11 cellular contexts compared by ENCODE assay signal in the genomic region with DNA sequence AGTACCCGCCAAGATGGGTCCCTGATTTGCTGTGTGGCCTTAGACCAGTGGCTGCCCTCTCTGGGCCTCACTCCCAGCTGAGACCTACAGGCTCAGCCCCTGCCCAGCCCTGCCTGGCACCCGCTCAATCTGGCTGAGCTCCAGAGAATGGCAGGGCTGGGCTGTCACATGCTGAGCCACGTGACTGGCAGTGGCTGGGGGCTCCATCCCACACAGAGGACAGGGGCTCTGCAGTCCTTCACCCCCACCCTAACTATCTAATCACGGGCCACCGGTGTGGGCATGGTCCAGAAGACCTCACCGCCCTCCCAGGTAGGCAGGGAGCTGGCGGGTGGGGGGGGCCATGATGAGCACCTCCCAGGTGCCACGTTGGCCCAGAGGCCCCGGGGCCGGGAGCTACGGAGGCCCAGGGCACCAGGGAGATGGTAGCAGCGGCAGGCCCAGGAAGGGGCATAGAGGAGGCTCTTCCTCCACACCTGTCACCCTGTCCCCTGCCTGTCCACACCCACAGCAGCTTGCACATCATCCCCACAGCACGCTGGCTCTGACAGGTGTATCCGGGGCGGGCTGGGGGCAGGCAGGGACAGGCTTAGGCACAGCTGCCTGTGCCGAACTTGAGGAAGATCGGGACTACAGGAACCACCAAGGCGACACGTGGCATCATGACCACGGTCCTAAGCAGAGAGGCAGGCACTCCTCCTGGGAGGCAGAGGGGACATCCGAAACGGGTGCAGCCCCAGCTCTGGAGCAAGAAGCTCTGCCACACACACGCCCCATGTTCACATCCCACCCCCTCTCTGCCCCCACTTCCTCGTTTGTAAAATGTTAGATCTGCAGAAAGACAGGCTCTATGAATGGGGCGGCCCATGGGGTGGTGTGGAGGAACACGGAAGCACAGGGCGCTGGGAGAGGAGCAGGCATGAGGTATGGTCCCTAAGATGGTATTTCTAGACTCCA. TPM values are rescaled to one million over a fixed set of nuclear protein-coding genes. Genes with fewer than 3 reads are reported as not detected.
DNase-seq lines count a peak whose midpoint lies in the region; TF ChIP-seq lines count a peak whose summit lies in the region.
"Had no signal": no experiment of that assay in that cellular context is flagged by ENCODE, and none has a peak within 500 bp of the region (broad histone marks: within the 10 kb centered on the region; RNA-seq: fewer than 3 reads in every experiment).

No MANE protein-coding gene starts in this region.

- H3K36me3 ChIP-seq in GM23248 (ENCODE audit: low read depth), result no peaks in the 10 kb centered on the region
- peaks cover 2% of the 10 kb centered on the region for H3K36me3 ChIP-seq in skeletal muscle satellite cell (ENCODE audit: insufficient read depth, low read length)
- no peaks in the 10 kb centered on the region for H3K36me3 ChIP-seq in prostate gland
- H3K36me3 ChIP-seq in ascending aorta, result no peaks in the 10 kb centered on the region
- H3K36me3 ChIP-seq: ovary, uterus had no signal

- in situ Hi-C loops in GM23248 (cut with MboI), result no loop called here

- no peak overlapping the region for H3K9ac ChIP-seq in GM23248
- H3K9ac ChIP-seq in skeletal muscle satellite cell (ENCODE audit: low read depth, low read length), result peak overlapping the region; percentile 96

- H3K4me2 ChIP-seq in GM23248 (ENCODE audit: unreplicated experiment) (no peak overlapping the region), skeletal muscle satellite cell (ENCODE audit: low read length) (no peak overlapping the region)

- no peaks in the 10 kb centered on the region for H3K9me2 ChIP-seq in GM23248 (ENCODE audit: insufficient read depth)

- H2AFZ ChIP-seq in GM23248, result no peak overlapping the region

- H3K9me3 ChIP-seq in GM23248 (ENCODE audit: low read depth), result no peaks in the 10 kb centered on the region
- no peaks in the 10 kb centered on the region for H3K9me3 ChIP-seq in skeletal muscle satellite cell (replicated peaks; ENCODE audit: low read length)
- no peaks in the 10 kb centered on the region for H3K9me3 ChIP-seq in prostate gland
- no peaks in the 10 kb centered on the region for H3K9me3 ChIP-seq in ascending aorta
- H3K9me3 ChIP-seq: ovary, uterus had no signal

- H4K20me1 ChIP-seq in GM23248 (ENCODE audit: insufficient read depth), result no peaks in the 10 kb centered on the region

- TF ChIP-seq POLR2A in prostate gland (IDR thresholded peaks at IDR 0.05), result no peak

- peaks cover 23% of the 10 kb centered on the region for H3K79me2 ChIP-seq in GM23248 (ENCODE audit: insufficient read depth)

- intact Hi-C loops in prostate gland (cut with DNase I) (no loop called here), ascending aorta (cut with DNase I) (loop anchor here (10.0 kb wide), 1 partner anchor 196 kb away; no protein-coding TSS in a partner anchor)

- DNase-seq in GM23248 (no peak), NCI-H69 (lab: John Stamatoyannopoulos, UW) (peak; percentile 73), epithelial cell of esophagus (ENCODE audit: low read depth) (peak; percentile 43), prostate gland (ENCODE audit: low spot score) (no peak), amniotic stem cell (lab: John Stamatoyannopoulos, UW) (no peak), SW 1271 (lab: John Stamatoyannopoulos, UW) (no peak), ascending aorta (ENCODE audit: low spot score in 2 of 2) (no peak)
- DNase-seq: effector memory CD4-positive, alpha-beta T cell; uterus had no signal

- TF ChIP-seq CTCF in epithelial cell of esophagus (IDR thresholded peaks at IDR 0.05; ENCODE audit: insufficient read depth, low read depth, low read length, missing control alignments), result no peak
- no peak for TF ChIP-seq CTCF in prostate gland (IDR thresholded peaks at IDR 0.05)
- no peak for TF ChIP-seq CTCF in ascending aorta (IDR thresholded peaks at IDR 0.05)

- 84 to 88% methylated on average over 24 to 27 of the region's 27 CpGs for WGBS in GM23248 (ENCODE audit: low coverage in 1 of 2, low lambda C conversion rate in 2 of 2, missing lambda C conversion rate in 2 of 2), 2 experiments
- 29% methylated on average over 18 of the region's 27 CpGs for WGBS in prostate gland

- peaks cover 19% of the 10 kb centered on the region for H3F3A ChIP-seq in GM23248 (ENCODE audit: insufficient read depth)

- H3K4me3 ChIP-seq in GM23248 (no peak overlapping the region), epithelial cell of esophagus (ENCODE audit: low read length) (no peak overlapping the region), skeletal muscle satellite cell (ENCODE audit: low read length) (no peak overlapping the region), prostate gland (no peak overlapping the region), ascending aorta (no peak overlapping the region)
- H3K4me3 ChIP-seq: ovary, uterus had no signal

- no peaks in the 10 kb centered on the region for H3K27me3 ChIP-seq in GM23248 (replicated peaks; ENCODE audit: insufficient read depth)
- H3K27me3 ChIP-seq in skeletal muscle satellite cell (ENCODE audit: control insufficient read depth, insufficient read depth, low read length), result no peaks in the 10 kb centered on the region
- H3K27me3 ChIP-seq in prostate gland (replicated peaks; ENCODE audit: insufficient read depth), result no peaks in the 10 kb centered on the region
- H3K27me3 ChIP-seq in ascending aorta, result no peaks in the 10 kb centered on the region
- H3K27me3 ChIP-seq: ovary, uterus had no signal

- H3K27ac ChIP-seq in GM23248 (peak overlapping the region; percentile 99; the same call in 1 of the 2 replicates), prostate gland (no peak overlapping the region), ascending aorta (peak overlapping the region in 1 of 2 donors; percentile 91)

- H3K4me1 ChIP-seq in GM23248 (ENCODE audit: insufficient read depth) (peaks cover 36% of the 10 kb centered on the region), skeletal muscle satellite cell (ENCODE audit: control insufficient read depth, insufficient read depth, low read length) (peaks cover 51% of the 10 kb centered on the region), prostate gland (replicated peaks) (no peaks in the 10 kb centered on the region), ascending aorta (peaks cover 9 to 24% of the 10 kb centered on the region in 2 donors)
- H3K4me1 ChIP-seq: uterus had no signal

RNA-seq across cellular contexts. Expression of gene ALDH3B1, which starts 1.5 kb away (rescaled TPM):
- 63.9 and 70.7 TPM in 2 replicates for total RNA-seq in GM23248 (2014; rRNA removed; shearing (Covaris generic))
- polyA plus RNA-seq in GM23248 (2016; fragmentation: Nextera tagmentation; extraction: Ambion mirVana), result 42.7 and 43.4 TPM in 2 replicates
- 26.6 and 30.9 TPM in 2 replicates for total RNA-seq in skeletal muscle satellite cell (2012; rRNA removed)
- 1 to 10 TPM; 7.2 to 7.9 TPM for total RNA-seq in prostate gland
- 42.8 TPM for total RNA-seq in ascending aorta

RNA-seq across cellular contexts. Expression of gene UNC93B1, which starts 4.8 kb away (rescaled TPM):
- total RNA-seq in GM23248 (2014; rRNA removed; shearing (Covaris generic)), result 37.7 and 41.1 TPM in 2 replicates
- polyA plus RNA-seq in GM23248 (2016; fragmentation: Nextera tagmentation; extraction: Ambion mirVana), result 20.9 and 24.6 TPM in 2 replicates
- total RNA-seq in skeletal muscle satellite cell (2012; rRNA removed), result 18.5 and 22.5 TPM in 2 replicates
- total RNA-seq in prostate gland (10 to 100 TPM; 31.5 to 41.7 TPM), ascending aorta (74.7 TPM)

RNA-seq across cellular contexts. Expression of gene NDUFS8, which starts 21.8 kb away (rescaled TPM):
- total RNA-seq in GM23248 (2014; rRNA removed; shearing (Covaris generic)), result 114 and 117 TPM in 2 replicates
- 219 and 230 TPM in 2 replicates for polyA plus RNA-seq in GM23248 (2016; fragmentation: Nextera tagmentation; extraction: Ambion mirVana)
- total RNA-seq in skeletal muscle satellite cell (2012; rRNA removed), result 141 and 146 TPM in 2 replicates
- total RNA-seq in prostate gland (100 to 1,000 TPM; 247 to 274 TPM), ascending aorta (316 TPM)

RNA-seq across cellular contexts. Expression of gene TCIRG1, which starts 30.2 kb away (rescaled TPM):
- total RNA-seq in GM23248 (2014; rRNA removed; shearing (Covaris generic)), result 118 and 146 TPM in 2 replicates
- 65.8 and 75.9 TPM in 2 replicates for polyA plus RNA-seq in GM23248 (2016; fragmentation: Nextera tagmentation; extraction: Ambion mirVana)
- 129 and 182 TPM in 2 replicates for total RNA-seq in skeletal muscle satellite cell (2012; rRNA removed)
- total RNA-seq in prostate gland (100 to 1,000 TPM; 114 to 118 TPM), ascending aorta (385 TPM)

Comparison
In these comparisons a context has a peak if more than half of its experiments do, and no peak if none do; other contexts are left out.
1. DNase-seq: peak in NCI-H69 (single experiment) and epithelial cell of esophagus (single experiment); none in GM23248 (single experiment), prostate gland (single experiment), amniotic stem cell (single experiment), SW 1271 (0 of 2) and ascending aorta (0 of 2).